18 cellular contexts compared by ENCODE assay signal in genomic region chr6:41100871-41101287, GRCh38. TPM values are rescaled to one million over a fixed set of nuclear protein-coding genes. Genes with fewer than 3 reads are reported as not detected.
DNase-seq lines count a peak whose midpoint lies in the region; ATAC-seq and TF ChIP-seq lines count a peak whose summit lies in the region.
"Had no signal": no experiment of that assay in that cellular context is flagged by ENCODE, and none has a peak within 500 bp of the region (broad histone marks: within the 10 kb centered on the region; RNA-seq: fewer than 3 reads in every experiment).

No MANE protein-coding gene starts in this region.

- H3K27me3 Mint-ChIP-seq in GM23338 (ENCODE audit: insufficient read depth, low read depth, poor library complexity) (peaks cover 3% of the 10 kb centered on the region), neural progenitor cell (ENCODE audit: insufficient read depth, low read depth) (no peaks in the 10 kb centered on the region)
- H3K27me3 Mint-ChIP-seq: activated CD8-positive, alpha-beta T cell treated with anti-CD3 and anti-CD28 coated beads for 36 hours; IgD-negative memory B cell had no signal

- H3K4me2 ChIP-seq in GM23338 (peak overlapping the region; percentile 52; the same call in 1 of the 2 replicates), neural progenitor cell (no peak overlapping the region)
- H3K4me2 ChIP-seq: hepatocyte had no signal

- no peaks in the 10 kb centered on the region; the same call in 1 of the 2 replicates for H3K79me2 ChIP-seq in GM23338 (replicated peaks; ENCODE audit: insufficient read depth)
- H3K79me2 ChIP-seq in neural progenitor cell (ENCODE audit: low read depth): no peaks in the 10 kb centered on the region
- H3K79me2 ChIP-seq: hepatocyte had no signal

- ATAC-seq in GM23338 (peak; percentile 99), RWPE2 (ENCODE audit: low read depth) (no peak)
- ATAC-seq: activated CD8-positive, alpha-beta T cell treated with anti-CD3 and anti-CD28 coated beads for 36 hours; HCT116; left lobe of liver had no signal

- peaks cover 9% of the 10 kb centered on the region for H3K27me3 ChIP-seq in GM23338 (ENCODE audit: insufficient read depth)
- no peaks in the 10 kb centered on the region for H3K27me3 ChIP-seq in RWPE2 (ENCODE audit: insufficient read depth, poor library complexity, severe bottlenecking)
- no peaks in the 10 kb centered on the region for H3K27me3 ChIP-seq in left ventricle myocardium inferior (ENCODE audit: low read depth)
- no peaks in the 10 kb centered on the region for H3K27me3 ChIP-seq in neural progenitor cell
- H3K27me3 ChIP-seq: hepatocyte had no signal

- TF ChIP-seq CTCF in GM23338 (conservative IDR thresholded peaks at IDR 0.05; ENCODE audit: low read depth in 2 of 2): peak; percentile 63 to 89
- no peak for TF ChIP-seq CTCF in RWPE2 (IDR thresholded peaks at IDR 0.05; ENCODE audit: poor library complexity, severe bottlenecking)
- no peak for TF ChIP-seq CTCF in left ventricle myocardium inferior (IDR thresholded peaks at IDR 0.05; ENCODE audit: borderline replicate concordance)
- TF ChIP-seq CTCF in neural progenitor cell (IDR thresholded peaks at IDR 0.05): no peak

- H3K27ac Mint-ChIP-seq in GM23338: no peak overlapping the region; the same call in 1 of the 2 replicates
- H3K27ac Mint-ChIP-seq in neural progenitor cell: no peak overlapping the region
- H3K27ac Mint-ChIP-seq: activated CD8-positive, alpha-beta T cell treated with anti-CD3 and anti-CD28 coated beads for 36 hours had no signal

- H3K9me3 ChIP-seq in RWPE2 (ENCODE audit: severe bottlenecking) (no peaks in the 10 kb centered on the region), left ventricle myocardium inferior (replicated peaks) (no peaks in the 10 kb centered on the region), neural progenitor cell (ENCODE audit: low read depth) (no peaks in the 10 kb centered on the region)
- H3K9me3 ChIP-seq: Caco-2 had no signal

- peaks cover 14% of the 10 kb centered on the region for H4K20me1 ChIP-seq in GM23338 (replicated peaks; ENCODE audit: insufficient read depth)
- H4K20me1 ChIP-seq in neural progenitor cell (ENCODE audit: low read depth): peaks cover 3% of the 10 kb centered on the region

- intact Hi-C loops in left ventricle myocardium inferior (cut with micrococcal nuclease): no loop called here
- intact Hi-C loops in posterior vena cava (cut with DNase I): no loop called here

- H3K36me3 ChIP-seq in GM23338 (ENCODE audit: insufficient read depth) (peaks cover 37% of the 10 kb centered on the region), RWPE2 (ENCODE audit: low read depth) (peaks cover 44% of the 10 kb centered on the region), left ventricle myocardium inferior (peaks cover 47% of the 10 kb centered on the region), neural progenitor cell (peaks cover 21% of the 10 kb centered on the region)

- H3K27ac ChIP-seq in GM23338 (ENCODE audit: low read depth): no peak overlapping the region
- no peak overlapping the region for H3K27ac ChIP-seq in RWPE2 (ENCODE audit: poor library complexity, severe bottlenecking)
- no peak overlapping the region for H3K27ac ChIP-seq in left ventricle myocardium inferior (replicated peaks)
- no peak overlapping the region for H3K27ac ChIP-seq in neural progenitor cell
- H3K27ac ChIP-seq: hepatocyte, HL-60 had no signal

- H3F3A ChIP-seq in GM23338 (replicated peaks; ENCODE audit: low read depth) (peaks cover 7% of the 10 kb centered on the region), neural progenitor cell (ENCODE audit: low read depth) (peaks cover 16% of the 10 kb centered on the region)

- H3K9ac ChIP-seq in neural progenitor cell: no peak overlapping the region

- H3K9me2 ChIP-seq in GM23338 (ENCODE audit: insufficient read depth): peaks cover 2% of the 10 kb centered on the region; the same call in 1 of the 2 replicates

- H3K9me3 Mint-ChIP-seq in GM23338 (no peaks in the 10 kb centered on the region), neural progenitor cell (no peaks in the 10 kb centered on the region)
- H3K9me3 Mint-ChIP-seq: activated CD8-positive, alpha-beta T cell treated with anti-CD3 and anti-CD28 coated beads for 36 hours; IgD-negative memory B cell had no signal

- peaks cover 13% of the 10 kb centered on the region for H3K4me1 ChIP-seq in GM23338 (ENCODE audit: insufficient read depth)
- peaks cover 4% of the 10 kb centered on the region for H3K4me1 ChIP-seq in RWPE2 (ENCODE audit: insufficient read depth, poor library complexity, severe bottlenecking)
- H3K4me1 ChIP-seq in left ventricle myocardium inferior: peaks cover 21% of the 10 kb centered on the region
- H3K4me1 ChIP-seq in neural progenitor cell: no peaks in the 10 kb centered on the region
- H3K4me1 ChIP-seq: Caco-2 had no signal

- DNase-seq in GM23338 (ENCODE audit: low spot score) (peak; percentile 98), RWPE2 (ENCODE audit: low spot score) (peak; percentile 39), left ventricle myocardium inferior (peak; percentile 16), neural progenitor cell (ENCODE audit: low spot score) (peak; percentile 57), GF-D8 (lab: John Stamatoyannopoulos, UW) (no peak), posterior vena cava (ENCODE audit: low spot score) (no peak), retina (no peak)
- DNase-seq: activated CD8-positive, alpha-beta T cell treated with anti-CD3 and anti-CD28 coated beads for 36 hours; AML-193; Caco-2; NCI-H187; stimulated activated CD4-positive, alpha-beta T cell treated with anti-CD3 and anti-CD28 coated beads, Interleukin-1b, Interleukin-23, amount 100 ng/mL, for 48 hours had no signal

- H3K4me3 Mint-ChIP-seq in GM23338 (peak overlapping the region; percentile 61), neural progenitor cell (no peak overlapping the region)
- H3K4me3 Mint-ChIP-seq: activated CD8-positive, alpha-beta T cell treated with anti-CD3 and anti-CD28 coated beads for 36 hours; IgD-negative memory B cell had no signal

- peaks cover 10% of the 10 kb centered on the region; the same call in 2 of the 3 replicates for H3K4me1 Mint-ChIP-seq in GM23338
- H3K4me1 Mint-ChIP-seq in neural progenitor cell: no peaks in the 10 kb centered on the region
- H3K4me1 Mint-ChIP-seq: IgD-negative memory B cell had no signal

- H2AFZ ChIP-seq in GM23338 (peak overlapping the region; percentile 77; the same call in 1 of the 2 replicates), neural progenitor cell (replicated peaks) (no peak overlapping the region)
- H2AFZ ChIP-seq: hepatocyte had no signal

- peaks cover 43% of the 10 kb centered on the region for H3K36me3 Mint-ChIP-seq in GM23338 (ENCODE audit: low read depth)
- H3K36me3 Mint-ChIP-seq in neural progenitor cell: peaks cover 32% of the 10 kb centered on the region

- H3K4me3 ChIP-seq in GM23338: peak overlapping the region; percentile 45
- no peak overlapping the region for H3K4me3 ChIP-seq in RWPE2 (ENCODE audit: severe bottlenecking)
- H3K4me3 ChIP-seq in left ventricle myocardium inferior: no peak overlapping the region
- no peak overlapping the region for H3K4me3 ChIP-seq in neural progenitor cell
- H3K4me3 ChIP-seq: hepatocyte had no signal

TF ChIP-seq in GM23338, 12 proteins besides CTCF, POLR2A, EP300 and RAD21 (continues in another document):
- TF ChIP-seq EZH2 (IDR thresholded peaks at IDR 0.05; ENCODE audit: low read depth, unreplicated experiment) (no peak), CREB1 (CRISPR knock-in tag; IDR thresholded peaks at IDR 0.05; ENCODE audit: low read depth) (peak; percentile 67; the same call in 1 of the 2 replicates), POLR2AphosphoS5 (IDR thresholded peaks at IDR 0.05; ENCODE audit: low read depth) (peak; percentile 68)

RNA-seq across cellular contexts. Expression of gene NFYA, which starts 28.1 kb away (rescaled TPM):
- 35.7 and 39.1 TPM in 2 replicates for total RNA-seq in GM23338 (2014; rRNA removed; shearing (Covaris generic))
- polyA plus RNA-seq in GM23338 (2016; fragmentation: Nextera tagmentation; extraction: Ambion mirVana): 10.2 and 10.8 TPM in 2 replicates
- total RNA-seq in left ventricle myocardium inferior (12.5 TPM), neural progenitor cell (ENCODE audit: low replicate concordance) (34.8 and 47.9 TPM in 2 replicates), posterior vena cava (10 to 100 TPM in 1 of 2 donors, 1 to 10 TPM in 1; 8.4 to 10.6 TPM)

RNA-seq across cellular contexts. Expression of gene OARD1, which starts 28.7 kb away (rescaled TPM):
- total RNA-seq in GM23338 (2014; rRNA removed; shearing (Covaris generic)): 25.9 and 33.1 TPM in 2 replicates
- 49.9 and 60.8 TPM in 2 replicates for polyA plus RNA-seq in GM23338 (2016; fragmentation: Nextera tagmentation; extraction: Ambion mirVana)
- total RNA-seq in left ventricle myocardium inferior (19.9 TPM), neural progenitor cell (ENCODE audit: low replicate concordance) (41.9 and 67.9 TPM in 2 replicates), posterior vena cava (10 to 100 TPM; 12.1 to 14.5 TPM)

RNA-seq across cellular contexts. Expression of gene APOBEC2, which starts 47.9 kb away (rescaled TPM):
- total RNA-seq in GM23338 (2014; rRNA removed; shearing (Covaris generic)): not detected in 2 replicates
- polyA plus RNA-seq in GM23338 (2016; fragmentation: Nextera tagmentation; extraction: Ambion mirVana): 0.77 and 2.4 TPM in 2 replicates
- total RNA-seq in left ventricle myocardium inferior: 219 TPM
- total RNA-seq in neural progenitor cell (ENCODE audit: low replicate concordance): 0.46 TPM in 1 of 2 replicates, not detected in the other
- under 1 TPM in 1 of 2 donors, not detected in 1; 0.43 TPM for total RNA-seq in posterior vena cava
- total RNA-seq: activated CD8-positive, alpha-beta T cell treated with anti-CD3 and anti-CD28 coated beads for 36 hours; left lobe of liver; omental fat pad had no signal

RNA-seq across cellular contexts. Expression of gene TREML1, which starts 53.3 kb away (rescaled TPM):
- not detected in 2 replicates for total RNA-seq in GM23338 (2014; rRNA removed; shearing (Covaris generic))
- polyA plus RNA-seq in GM23338 (2016; fragmentation: Nextera tagmentation; extraction: Ambion mirVana): not detected in 2 replicates
- total RNA-seq in left ventricle myocardium inferior: not detected
- not detected in 2 replicates for total RNA-seq in neural progenitor cell (ENCODE audit: low replicate concordance)
- under 1 TPM; 0.56 to 0.57 TPM for total RNA-seq in posterior vena cava
- total RNA-seq: activated CD8-positive, alpha-beta T cell treated with anti-CD3 and anti-CD28 coated beads for 36 hours; Caco-2; hepatocyte; left lobe of liver had no signal
- polyA plus RNA-seq: hepatocyte had no signal

RNA-seq across cellular contexts. Expression of gene TSPO2, which starts 58.6 kb away (rescaled TPM):
- total RNA-seq in GM23338 (2014; rRNA removed; shearing (Covaris generic)): not detected in 2 replicates
- polyA plus RNA-seq in GM23338 (2016; fragmentation: Nextera tagmentation; extraction: Ambion mirVana): 0.31 TPM in 1 of 2 replicates, not detected in the other
- total RNA-seq in left ventricle myocardium inferior (not detected), neural progenitor cell (ENCODE audit: low replicate concordance) (not detected in 2 replicates), posterior vena cava (not detected)
- total RNA-seq: activated CD8-positive, alpha-beta T cell treated with anti-CD3 and anti-CD28 coated beads for 36 hours; omental fat pad had no signal
- polyA plus RNA-seq: IgD-negative memory B cell had no signal

Comparison
In these comparisons a context has a peak if more than half of its experiments do, and no peak if none do; other contexts are left out.
1. DNase-seq: peak in GM23338 (single experiment), RWPE2 (single experiment), left ventricle myocardium inferior (single experiment) and neural progenitor cell (single experiment); none in GF-D8 (single experiment), posterior vena cava (single experiment) and retina (single experiment).
2. CTCF ChIP-seq: peak in GM23338 (2 of 2); none in RWPE2 (single experiment), left ventricle myocardium inferior (single experiment) and neural progenitor cell (single experiment).
3. RNA of gene APOBEC2, which starts 47.9 kb away (total RNA-seq): 219 TPM in left ventricle myocardium inferior (single experiment); 0.43 TPM in posterior vena cava, not detected in GM23338 and 0.46 TPM in neural progenitor cell; every median in the first group is over 100 times any median in the second.